In the genomic region with DNA sequence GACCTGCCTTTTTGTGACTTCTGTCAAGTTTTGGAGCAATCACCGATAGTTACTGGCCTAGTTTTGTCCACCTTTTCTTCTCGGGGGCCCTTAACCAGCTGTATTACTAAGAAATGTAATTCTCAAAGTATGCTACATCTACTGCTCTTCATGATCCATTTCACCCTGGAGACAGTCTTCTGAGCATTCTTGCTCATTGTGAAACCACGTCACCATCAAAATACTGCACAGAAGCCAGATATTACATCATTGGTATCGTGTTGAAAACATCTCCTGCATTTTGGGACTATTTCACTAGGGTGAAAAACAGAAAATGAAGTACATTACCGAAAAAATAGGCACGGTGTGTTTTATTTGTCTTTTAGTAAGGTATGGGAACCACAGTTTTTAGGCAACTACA, we compare ENCODE assay signal across 14 cellular contexts. TPM values are rescaled to one million over a fixed set of nuclear protein-coding genes. Genes with fewer than 3 reads are reported as not detected.
A peak's percentile ranks its signal among the peaks of the same experiment; 100 is the strongest.
DNase-seq lines count a peak whose midpoint lies in the region; ATAC-seq, FAIRE-seq and TF ChIP-seq lines count a peak whose summit lies in the region.
"Had no signal": no experiment of that assay in that cellular context is flagged by ENCODE, and none has a peak within 500 bp of the region (broad histone marks: within the 10 kb centered on the region; RNA-seq: fewer than 3 reads in every experiment).

No MANE protein-coding gene starts in this region.

- no peak for TF ChIP-seq POLR2A in GM12891 (IDR thresholded peaks at IDR 0.05; ENCODE audit: low read depth, low read length)

- no peak for DNase-seq in GM12891 (ENCODE audit: insufficient read length, low spot score)
- peak; percentile 38 for DNase-seq in fibroblast of gingiva (ENCODE audit: low read depth)
- DNase-seq in G401 (ENCODE audit: low spot score), result no peak
- no peak for DNase-seq in Kasumi-1 (lab: John Stamatoyannopoulos, UW)
- no peak for DNase-seq in epidermal melanocyte (ENCODE audit: insufficient read length, low spot score)
- no peak for DNase-seq in activated gamma-delta T cell treated with Interleukin-2 at 50 U/mL for 16 hours
- DNase-seq: activated CD4-positive, alpha-beta T cell treated with anti-CD3 and anti-CD28 coated beads for 1 hour; adrenal gland; CD4-positive, alpha-beta T cell; PC-9; substantia nigra had no signal

- in situ Hi-C loops in G401 (cut with HindIII; ENCODE audit: low sequenced_read_pairs), result no loop called here

- ATAC-seq in GM19463 (IDR thresholded peaks at IDR 0.05; ENCODE audit: unreplicated experiment), result peak; percentile 93
- ATAC-seq in HG03108 (IDR thresholded peaks at IDR 0.05; ENCODE audit: unreplicated experiment), result peak; percentile 77

- FAIRE-seq in GM12891 (lab: Jason Lieb, UNC), result peak; percentile 84

TF ChIP-seq in GM12891, 5 proteins besides CTCF, POLR2A, EP300 and RAD21:
- TF ChIP-seq PAX5 (IDR thresholded peaks at IDR 0.05; ENCODE audit: insufficient read depth, low read length, severe bottlenecking) (no peak), POLR2AphosphoS5 (IDR thresholded peaks at IDR 0.05; ENCODE audit: low read depth, low read length) (no peak), TAF1 (IDR thresholded peaks at IDR 0.05; ENCODE audit: low read depth, low read length) (no peak), SPI1 (IDR thresholded peaks at IDR 0.05; ENCODE audit: low read depth, low read length) (no peak), POU2F2 (IDR thresholded peaks at IDR 0.05; ENCODE audit: low read depth, low read length) (no peak)
TF ChIP-seq in GM12891: peak in this region for 0.

RNA-seq across cellular contexts. Expression of gene LYPD6B, which starts 11.7 kb away (rescaled TPM):
- polyA plus RNA-seq in GM12891 (2012; ENCODE audit: low read depth, missing spikeins), result 2.2 TPM
- 21.3 and 28.7 TPM in 2 replicates for total RNA-seq in G401 (2014; rRNA removed; shearing (Covaris generic))
- total RNA-seq: CD4-positive, alpha-beta T cell; mononuclear cell had no signal
